ENCODE assay signal across 10 cellular contexts in the genomic region with DNA sequence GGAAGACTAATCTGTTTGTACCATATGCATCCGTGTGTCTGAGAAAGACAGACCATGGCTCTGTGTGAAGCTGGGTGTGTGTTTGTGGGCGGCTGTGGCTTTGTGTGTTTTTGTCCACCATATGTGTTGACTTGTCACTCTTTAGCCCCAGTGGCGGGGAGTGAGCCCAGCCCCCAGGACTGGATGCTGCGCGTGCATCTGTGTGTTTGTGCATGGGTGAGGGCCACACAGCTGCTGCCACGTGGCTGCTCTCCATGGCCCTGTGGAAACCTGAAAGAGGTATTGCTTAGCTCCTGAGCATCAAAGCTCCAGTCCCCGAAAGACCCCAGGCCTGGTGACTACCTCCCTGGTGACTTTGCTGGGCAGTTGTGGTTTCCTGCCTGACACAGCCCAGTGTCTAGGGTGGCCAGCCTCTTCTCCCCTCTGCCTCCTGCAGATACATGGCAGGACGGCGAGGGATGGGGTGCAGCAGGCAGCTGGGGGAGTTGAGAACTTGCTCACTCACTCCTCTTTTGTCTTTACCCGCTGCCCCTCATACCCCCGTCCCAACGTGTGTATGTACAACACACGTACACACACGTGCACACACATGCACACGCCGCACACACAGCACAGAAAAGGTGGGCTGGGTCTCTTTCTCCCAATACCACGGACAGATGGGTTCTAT. TPM values are rescaled to one million over a fixed set of nuclear protein-coding genes. Genes with fewer than 3 reads are reported as not detected.
A peak's percentile ranks its signal among the peaks of the same experiment; 100 is the strongest.
DNase-seq lines count a peak whose midpoint lies in the region; ATAC-seq and TF ChIP-seq lines count a peak whose summit lies in the region.
"Had no signal": no experiment of that assay in that cellular context is flagged by ENCODE, and none has a peak within 500 bp of the region (broad histone marks: within the 10 kb centered on the region; RNA-seq: fewer than 3 reads in every experiment).

No MANE protein-coding gene starts in this region.

- H3K9me3 Mint-ChIP-seq in CD14-positive monocyte = no peaks in the 10 kb centered on the region

- no peaks in the 10 kb centered on the region for H3K9me3 ChIP-seq in T-helper 17 cell (ENCODE audit: control insufficient read depth, low read length, poor library complexity, severe bottlenecking)

- H3K4me1 Mint-ChIP-seq in T-helper 17 cell (peaks cover 21% of the 10 kb centered on the region), CD14-positive monocyte (peaks cover 38% of the 10 kb centered on the region)

- peak overlapping the region; percentile 63 for H3K4me3 Mint-ChIP-seq in T-helper 17 cell
- peak overlapping the region in 1 of 2 donors; percentile 85 for H3K4me3 Mint-ChIP-seq in CD14-positive monocyte
- H3K4me3 Mint-ChIP-seq: activated CD8-positive, alpha-beta T cell treated with anti-CD3 and anti-CD28 coated beads, Interleukin-2, amount 10 ng/mL, durations not matched to agents 7 days and 5 days had no signal

- TF ChIP-seq CTCF in CD14-positive monocyte (IDR thresholded peaks at IDR 0.05) = no peak

- H3K27me3 Mint-ChIP-seq in T-helper 17 cell (peaks cover 44% of the 10 kb centered on the region), CD14-positive monocyte (ENCODE audit: low read depth in 3 of 3) (peaks cover 17 to 47% (median 25%) of the 10 kb centered on the region in 3 donors)

- H3K36me3 Mint-ChIP-seq in T-helper 17 cell (ENCODE audit: low read depth) (no peaks in the 10 kb centered on the region), CD14-positive monocyte (peaks cover 10 to 27% of the 10 kb centered on the region in 2 donors)

- ATAC-seq in T-helper 17 cell (no peak), sciatic nerve (peak; percentile 2), GM19035 (IDR thresholded peaks at IDR 0.05; ENCODE audit: unreplicated experiment) (no peak)

- DNase-seq in ELR (ENCODE audit: low read depth) = peak; percentile 22
- DNase-seq in T-helper 17 cell = no peak
- peak; percentile 8 to 25 for DNase-seq in hippocampal formation (lab: John Stamatoyannopoulos, UW)
- no peak for DNase-seq in sciatic nerve (ENCODE audit: low spot score)
- DNase-seq in activated CD4-positive, alpha-beta T cell treated with anti-CD3 and anti-CD28 coated beads for 4 hours = no peak
- DNase-seq in CD14-positive monocyte (ENCODE audit: low spot score) = no peak
- no peak for DNase-seq in NCI-H187 (lab: John Stamatoyannopoulos, UW)
- DNase-seq: activated CD8-positive, alpha-beta T cell treated with anti-CD3 and anti-CD28 coated beads, Interleukin-2, amount 10 ng/mL, durations not matched to agents 7 days and 5 days; stimulated activated CD4-positive, alpha-beta T cell treated with anti-CD3 and anti-CD28 coated beads, Interleukin-1b, Interleukin-23, amount 100 ng/mL, for 48 hours had no signal

- H3K27ac Mint-ChIP-seq in T-helper 17 cell = no peak overlapping the region
- H3K27ac Mint-ChIP-seq in CD14-positive monocyte = no peak overlapping the region
- H3K27ac Mint-ChIP-seq: activated CD8-positive, alpha-beta T cell treated with anti-CD3 and anti-CD28 coated beads, Interleukin-2, amount 10 ng/mL, durations not matched to agents 7 days and 5 days had no signal

- intact Hi-C loops in sciatic nerve (cut with DNase I) = loop anchor here (5.0 kb wide), 1 partner anchor 149 kb away; no protein-coding TSS in a partner anchor
- intact Hi-C loops in CD14-positive monocyte (cut with micrococcal nuclease) = no loop called here

RNA-seq across cellular contexts. Expression of a gene that starts 6.5 kb away (rescaled TPM):
- under 1 TPM in 1 of 2 donors, not detected in 1; 0.35 TPM for total RNA-seq in T-helper 17 cell
- total RNA-seq in sciatic nerve = 15.2 TPM
- 1 to 10 TPM in 1 of 2 donors, under 1 TPM in 1; 0.80 to 1.2 TPM for polyA plus RNA-seq in CD14-positive monocyte

Comparison
In these comparisons a context has a peak if more than half of its experiments do, and no peak if none do; other contexts are left out.
1. DNase-seq: peak in ELR (single experiment) and hippocampal formation (2 of 2); none in T-helper 17 cell (0 of 3), sciatic nerve (single experiment), activated CD4-positive, alpha-beta T cell treated with anti-CD3 and anti-CD28 coated beads for 4 hours (0 of 2), CD14-positive monocyte (single experiment) and NCI-H187 (0 of 2).
2. RNA of a gene that starts 6.5 kb away (total RNA-seq): 15.2 TPM in sciatic nerve (single experiment); 0.35 TPM in T-helper 17 cell; every median in the first group is over 10 times any median in the second.